ENCODE assay signal across 15 cellular contexts in the genomic region with DNA sequence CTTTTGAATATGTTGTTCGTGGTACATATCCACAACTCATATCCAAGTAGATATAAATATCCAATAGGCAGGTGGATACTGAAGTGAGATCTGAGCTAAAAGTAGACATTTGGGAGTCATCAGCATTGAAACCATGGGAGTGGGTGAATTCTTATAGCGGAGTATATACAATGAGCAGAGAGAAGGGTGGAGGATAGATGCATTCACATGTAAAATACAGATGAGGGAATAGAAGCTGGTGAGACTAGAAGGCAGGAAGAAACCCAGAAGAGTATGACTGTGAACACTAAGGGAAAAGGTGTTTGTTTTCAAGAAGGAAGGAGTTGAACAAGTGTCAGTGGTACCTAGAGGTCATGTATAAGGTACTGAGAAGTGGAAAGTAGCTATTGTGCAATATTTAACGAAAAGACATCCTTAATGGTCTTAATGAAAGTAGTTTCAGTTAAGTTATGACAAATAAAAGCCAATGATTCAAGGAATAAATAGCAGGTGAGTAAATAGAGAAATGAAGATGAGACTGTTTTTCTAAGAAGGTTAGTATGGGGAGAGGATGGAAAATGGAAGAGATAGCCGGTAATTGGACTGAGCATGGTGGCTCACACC.
DNase-seq lines count a peak whose midpoint lies in the region; ATAC-seq, FAIRE-seq and TF ChIP-seq lines count a peak whose summit lies in the region.
"Had no signal": no experiment of that assay in that cellular context is flagged by ENCODE, and none has a peak within 500 bp of the region (broad histone marks: within the 10 kb centered on the region; RNA-seq: fewer than 3 reads in every experiment).

No MANE protein-coding gene starts in this region.

- H2BK12ac ChIP-seq in H1 (ENCODE audit: low read depth, low read length), result no peak overlapping the region

- POLR2A ChIA-PET in H1 (lab: Charles Lee; ENCODE audit: partially characterized antibody), result interaction anchor here (1.3 kb wide), 1 partner anchor 18 kb away, joined by 4 read pairs; no protein-coding TSS in a partner anchor

- no peak overlapping the region for H2BK5ac ChIP-seq in H1 (ENCODE audit: low read depth, low read length)

- H3K14ac ChIP-seq in H1 (ENCODE audit: insufficient read length), result no peak overlapping the region

- no peaks in the 10 kb centered on the region for H3K27me3 ChIP-seq in H1 (replicated peaks in 1 of 4; ENCODE audit: control insufficient read depth in 3 of 4, extremely low read depth in 1 of 4, insufficient read depth in 3 of 4, low read length in 3 of 4)

- no peak overlapping the region for H3K4me3 ChIP-seq in H1 (ENCODE audit: extremely low read depth in 1 of 4, insufficient read depth in 2 of 4, low read depth in 3 of 4, low read length in 4 of 4)
- H3K4me3 ChIP-seq: skin epidermis had no signal

- H3K23ac ChIP-seq in H1 (ENCODE audit: insufficient read length), result no peak overlapping the region

- H3K18ac ChIP-seq in H1 (ENCODE audit: extremely low read depth, low read length), result no peak overlapping the region

- no peak for TF ChIP-seq CTCF in H1 (IDR thresholded peaks at IDR 0.05; ENCODE audit: control extremely low read depth in 1 of 3, insufficient read depth in 1 of 3, low read depth in 1 of 3, low read length in 3 of 3)

- H3K23me2 ChIP-seq in H1 (ENCODE audit: low read depth, low read length), result no peaks in the 10 kb centered on the region

- H3K9me3 ChIP-seq in H1 (ENCODE audit: insufficient read depth in 2 of 2, low read depth in 1 of 2, low read length in 1 of 2), result no peaks in the 10 kb centered on the region

- CTCF ChIA-PET in H1 (lab: Charles Lee; ENCODE audit: partially characterized antibody), result interaction anchor here (1.5 kb wide), 1 partner anchor 167 kb away, joined by 4 read pairs; no protein-coding TSS in a partner anchor

- TF ChIP-seq RAD21 in H1 (IDR thresholded peaks at IDR 0.05 in 1 of 2, conservative IDR thresholded peaks at IDR 0.05 in 1 of 2; ENCODE audit: low read depth in 2 of 2, low read length in 2 of 2), result no peak

- no peak for DNase-seq in H1 (ENCODE audit: low read depth in 1 of 2, low spot score in 2 of 2)
- no peak for DNase-seq in substantia nigra (lab: John Stamatoyannopoulos, UW)
- DNase-seq: activated CD8-positive, alpha-beta T cell treated with anti-CD3 and anti-CD28 coated beads, Interleukin-2, amount 10 ng/mL, durations not matched to agents 7 days and 5 days; activated naive CD4-positive, alpha-beta T cell; DMS79 treated with DMSO at 0.1 percent for 48 hours; effector memory CD8-positive, alpha-beta T cell; mesendoderm; NCI-H1092 treated with DMSO at 0.1 percent for 48 hours had no signal

- H3K4me1 ChIP-seq in H1 (replicated peaks in 1 of 4; ENCODE audit: control insufficient read depth in 3 of 4, insufficient read depth in 4 of 4, low read length in 3 of 4), result peaks cover 0 to 2% (median under 1%) of the 10 kb centered on the region in 4 experiments; a peak in 2 of 7 replicates

- H2BK15ac ChIP-seq in H1 (ENCODE audit: low read length), result no peak overlapping the region

- no peak overlapping the region for H4K5ac ChIP-seq in H1 (ENCODE audit: insufficient read length, low read depth, low read length)

- no peaks in the 10 kb centered on the region for H4K20me1 ChIP-seq in H1 (replicated peaks in 1 of 2; ENCODE audit: control insufficient read depth in 1 of 2, insufficient read depth in 2 of 2, low read length in 2 of 2)

- no peak for FAIRE-seq in H1 (lab: Jason Lieb, UNC)

- H4K8ac ChIP-seq in H1 (ENCODE audit: extremely low read depth, insufficient read depth, low read length), result no peak overlapping the region

- no peak for TF ChIP-seq EP300 in H1 (IDR thresholded peaks at IDR 0.05; ENCODE audit: borderline replicate concordance in 1 of 2, low read depth in 2 of 2, low read length in 2 of 2)

- H3K9ac ChIP-seq in H1 (replicated peaks in 1 of 4; ENCODE audit: extremely low read depth in 1 of 4, low read depth in 3 of 4, low read length in 3 of 4), result no peak overlapping the region

- no peak overlapping the region for H3K4ac ChIP-seq in H1 (replicated peaks; ENCODE audit: insufficient read length, low read depth, low read length)

- H3K4me2 ChIP-seq in H1 (ENCODE audit: insufficient read depth in 1 of 2, low read depth in 2 of 2, low read length in 2 of 2), result no peak overlapping the region

- H3K27ac ChIP-seq in H1 (ENCODE audit: low read depth, low read length) (no peak overlapping the region), substantia nigra (ENCODE audit: low read depth, low read length, poor library complexity, severe bottlenecking) (no peak overlapping the region)
- H3K27ac ChIP-seq: C4-2B had no signal

- H3K36me3 ChIP-seq in H1 (ENCODE audit: control insufficient read depth in 2 of 4, insufficient read depth in 4 of 4, low read length in 3 of 4), result no peaks in the 10 kb centered on the region

- H3K79me2 ChIP-seq in H1 (ENCODE audit: control insufficient read depth in 1 of 2, insufficient read depth in 2 of 2, low read length in 2 of 2), result no peaks in the 10 kb centered on the region

- H2AK5ac ChIP-seq in H1 (ENCODE audit: low read depth, low read length), result no peak overlapping the region

- H2AFZ ChIP-seq in H1 (ENCODE audit: low read length), result no peak overlapping the region

- ATAC-seq in GM18861 (IDR thresholded peaks at IDR 0.05; ENCODE audit: unreplicated experiment), result peak; percentile 45
- ATAC-seq in GM21390 (IDR thresholded peaks at IDR 0.05; ENCODE audit: unreplicated experiment), result peak; percentile 56
- peak; percentile 56 for ATAC-seq in HG03095 (IDR thresholded peaks at IDR 0.05; ENCODE audit: unreplicated experiment)
- no peak for ATAC-seq in GM21737 (IDR thresholded peaks at IDR 0.05; ENCODE audit: unreplicated experiment)
- ATAC-seq in GM19328 (IDR thresholded peaks at IDR 0.05; ENCODE audit: unreplicated experiment), result no peak
- ATAC-seq: activated CD8-positive, alpha-beta T cell treated with anti-CD3 and anti-CD28 coated beads, Interleukin-2, amount 10 ng/mL, durations not matched to agents 7 days and 5 days; effector memory CD8-positive, alpha-beta T cell had no signal

- TF ChIP-seq POLR2A in H1 (IDR thresholded peaks at IDR 0.05; ENCODE audit: control extremely low read depth in 1 of 2, low read depth in 2 of 2, low read length in 2 of 2), result no peak

- H2BK20ac ChIP-seq in H1 (ENCODE audit: low read length), result no peak overlapping the region

- no peak overlapping the region for H3K56ac ChIP-seq in H1 (replicated peaks; ENCODE audit: insufficient read length, low read depth, low read length)

- no peak overlapping the region for H4K91ac ChIP-seq in H1 (replicated peaks; ENCODE audit: insufficient read length, low read length)

- WGBS in H1 (ENCODE audit: extremely low coverage in 1 of 2, insufficient coverage in 1 of 2, insufficient read length in 1 of 2, insufficient replicate concordance in 2 of 2, low coverage in 1 of 2, low lambda C conversion rate in 2 of 2, missing lambda C conversion rate in 1 of 2), 2 experiments, result 73% methylated on average over 4 of the region's 4 CpGs; no CpG with 5 or more reads in 1 of the 2 experiments

- H3K79me1 ChIP-seq in H1 (ENCODE audit: low read depth, low read length), result no peaks in the 10 kb centered on the region

- H2BK120ac ChIP-seq in H1 (replicated peaks; ENCODE audit: low read depth, low read length), result no peak overlapping the region

TF ChIP-seq in H1, 55 proteins besides CTCF, POLR2A, EP300 and RAD21:
- TF ChIP-seq TAF1 (IDR thresholded peaks at IDR 0.05; ENCODE audit: low read depth, low read length) (no peak), CEBPB (IDR thresholded peaks at IDR 0.05; ENCODE audit: low read depth, low read length) (peak; percentile 75; the same call in 1 of the 2 replicates)
TF ChIP-seq in H1: peak in this region for 1.

Comparison
In these comparisons a context has a peak if more than half of its experiments do, and no peak if none do; other contexts are left out.
1. ATAC-seq: peak in GM18861 (single experiment), GM21390 (single experiment) and HG03095 (single experiment); none in GM21737 (single experiment) and GM19328 (single experiment).